8 cellular contexts compared by ENCODE assay signal in genomic region chr1:111620412-111620971, GRCh38. TPM values are rescaled to one million over a fixed set of nuclear protein-coding genes. Genes with fewer than 3 reads are reported as not detected.
DNase-seq lines count a peak whose midpoint lies in the region; ATAC-seq, FAIRE-seq and TF ChIP-seq lines count a peak whose summit lies in the region.

No MANE protein-coding gene starts in this region.

- 0 to 1% methylated on average over 15 of the region's 15 CpGs for WGBS in heart right ventricle, 2 donors
- WGBS in adipose tissue, 3 donors, result 0 to 2% (median 1%) methylated on average over 14 to 15 of the region's 15 CpGs

- peak overlapping the region; percentile 86 to 96 for H3K4me3 Mint-ChIP-seq in stimulated activated naive CD8-positive, alpha-beta T cell treated with anti-CD3 and anti-CD28 coated beads, Interleukin-15, amount 100 ng/mL, for 72 hours

- H3K4me3 ChIP-seq in heart right ventricle, result peak overlapping the region; percentile 70 to 97 (median 89)
- no peak overlapping the region for H3K4me3 ChIP-seq in KMS-11 (IDR thresholded peaks at IDR 0.05; ENCODE audit: insufficient read depth, low read depth, low read length)
- H3K4me3 ChIP-seq in keratinocyte (ENCODE audit: control insufficient read depth in 2 of 3, extremely low read depth in 1 of 3, insufficient read depth in 2 of 3, low read depth in 1 of 3, low read length in 3 of 3), result peak overlapping the region; percentile 73 to 86 (median 82)

- peaks cover 5 to 79% (median 61%) of the 10 kb centered on the region in 9 donors for H3K4me1 ChIP-seq in heart right ventricle
- peaks cover 81% of the 10 kb centered on the region for H3K4me1 ChIP-seq in KMS-11 (ENCODE audit: low read depth, poor library complexity, severe bottlenecking)
- peaks cover 15% of the 10 kb centered on the region for H3K4me1 ChIP-seq in keratinocyte (ENCODE audit: control insufficient read depth, extremely low read depth, insufficient read depth, low read length)

- H3K27me3 ChIP-seq in heart right ventricle, result no peaks in the 10 kb centered on the region
- H3K27me3 ChIP-seq in KMS-11 (ENCODE audit: insufficient read depth, low read depth), result no peaks in the 10 kb centered on the region
- H3K27me3 ChIP-seq in keratinocyte (ENCODE audit: control insufficient read depth, extremely low read depth, insufficient read depth, low read length), result no peaks in the 10 kb centered on the region

- no peak overlapping the region for H2AFZ ChIP-seq in KMS-11 (ENCODE audit: low read depth)
- peak overlapping the region; percentile 76 for H2AFZ ChIP-seq in keratinocyte (ENCODE audit: control insufficient read depth, low read length)

- TF ChIP-seq CTCF in heart right ventricle (IDR thresholded peaks at IDR 0.05) (no peak), KMS-11 (conservative IDR thresholded peaks at IDR 0.05; ENCODE audit: low read depth, low read length) (no peak), keratinocyte (optimal IDR thresholded peaks at IDR 0.05 in 1 of 3, IDR thresholded peaks at IDR 0.05 in 1 of 3, conservative IDR thresholded peaks at IDR 0.05 in 1 of 3; ENCODE audit: extremely low read depth in 1 of 3, insufficient read depth in 2 of 3, low read length in 3 of 3) (no peak)

- no peak for FAIRE-seq in keratinocyte (lab: Jason Lieb, UNC)

- H3K27me3 Mint-ChIP-seq in stimulated activated naive CD8-positive, alpha-beta T cell treated with anti-CD3 and anti-CD28 coated beads, Interleukin-15, amount 100 ng/mL, for 72 hours, result no peaks in the 10 kb centered on the region

- DNase-seq in heart right ventricle (no peak), Right ventricle myocardium superior (no peak), keratinocyte (ENCODE audit: low read depth, low spot score) (no peak)
- no peak for DNase-seq in stimulated activated naive CD8-positive, alpha-beta T cell treated with anti-CD3 and anti-CD28 coated beads, Interleukin-15, amount 100 ng/mL, for 72 hours

- H3K9me3 Mint-ChIP-seq in stimulated activated naive CD8-positive, alpha-beta T cell treated with anti-CD3 and anti-CD28 coated beads, Interleukin-15, amount 100 ng/mL, for 72 hours, result no peaks in the 10 kb centered on the region

- H3K36me3 ChIP-seq in heart right ventricle, result no peaks in the 10 kb centered on the region
- H3K36me3 ChIP-seq in KMS-11 (ENCODE audit: insufficient read depth), result no peaks in the 10 kb centered on the region
- H3K36me3 ChIP-seq in keratinocyte (ENCODE audit: control insufficient read depth in 2 of 2, extremely low read depth in 1 of 2, insufficient read depth in 2 of 2, low read length in 2 of 2), result peaks cover 0 to 3% of the 10 kb centered on the region in 2 experiments

- H3K27ac ChIP-seq in heart right ventricle (peak overlapping the region; percentile 97 to 100 (median 98)), KMS-11 (peak overlapping the region; percentile 68), adipose tissue (ENCODE audit: low read depth, low read length) (peak overlapping the region; percentile 98), keratinocyte (ENCODE audit: control insufficient read depth, insufficient read depth, low read length) (peak overlapping the region; percentile 51)

- ATAC-seq in heart right ventricle (peak in 5 of 8 donors; percentile 18 to 64 (median 52)), Right ventricle myocardium superior (ENCODE audit: poor library complexity) (no peak), HG03135 (IDR thresholded peaks at IDR 0.05; ENCODE audit: unreplicated experiment) (no peak), HG02610 (IDR thresholded peaks at IDR 0.05; ENCODE audit: unreplicated experiment) (no peak)
- ATAC-seq in stimulated activated naive CD8-positive, alpha-beta T cell treated with anti-CD3 and anti-CD28 coated beads, Interleukin-15, amount 100 ng/mL, for 72 hours, result peak; percentile 19

- H3K9ac ChIP-seq in KMS-11 (peak overlapping the region; percentile 71), keratinocyte (ENCODE audit: control insufficient read depth, extremely low read depth, insufficient read depth, low read length) (peak overlapping the region; percentile 78)

- dilution Hi-C loops in keratinocyte (cut with MboI; ENCODE audit: extremely low pct_ligation_motif_present, low sequenced_read_pairs), result no loop called here

- no peaks in the 10 kb centered on the region for H3K9me1 ChIP-seq in keratinocyte (ENCODE audit: control insufficient read depth, extremely low read depth, insufficient read depth, low read length)

- peaks cover 52% of the 10 kb centered on the region for H3K79me2 ChIP-seq in KMS-11 (ENCODE audit: insufficient read depth, low read depth)
- peaks cover 54% of the 10 kb centered on the region for H3K79me2 ChIP-seq in keratinocyte (ENCODE audit: control insufficient read depth, insufficient read depth, low read length)

- intact Hi-C loops in heart right ventricle (cut with DNase I), result loop anchor here in 4 of 10 donors (1.0 to 10.0 kb wide), 3 partner anchors 42 to 108 kb away; no protein-coding TSS in a partner anchor
- intact Hi-C loops in Right ventricle myocardium superior (cut with DNase I), result no loop called here

- H4K20me1 ChIP-seq in KMS-11 (ENCODE audit: insufficient read depth) (no peaks in the 10 kb centered on the region), keratinocyte (ENCODE audit: control insufficient read depth, extremely low read depth, insufficient read depth, low read length) (no peaks in the 10 kb centered on the region)

- H3K27ac Mint-ChIP-seq in stimulated activated naive CD8-positive, alpha-beta T cell treated with anti-CD3 and anti-CD28 coated beads, Interleukin-15, amount 100 ng/mL, for 72 hours, result peak overlapping the region; percentile 71 to 93

- peak overlapping the region; percentile 77 for H3K4me2 ChIP-seq in KMS-11
- peak overlapping the region; percentile 98 for H3K4me2 ChIP-seq in keratinocyte (ENCODE audit: control insufficient read depth, extremely low read depth, insufficient read depth, low read depth, low read length)

- H3K9me3 ChIP-seq in heart right ventricle (no peaks in the 10 kb centered on the region), keratinocyte (ENCODE audit: control insufficient read depth, low read depth, low read length) (no peaks in the 10 kb centered on the region)

- H3K4me1 Mint-ChIP-seq in stimulated activated naive CD8-positive, alpha-beta T cell treated with anti-CD3 and anti-CD28 coated beads, Interleukin-15, amount 100 ng/mL, for 72 hours, result peaks cover 68% of the 10 kb centered on the region

RNA-seq across cellular contexts. Expression of gene RAP1A, which starts 0.9 kb away (rescaled TPM):
- 100 to 1,000 TPM in 6 of 10 donors, 10 to 100 TPM in 4; 83.4 to 120 (median 102) TPM for total RNA-seq in heart right ventricle
- polyA plus RNA-seq in heart right ventricle, result 10 to 100 TPM; 64.2 to 68.4 TPM
- 97.2 TPM for total RNA-seq in Right ventricle myocardium superior
- 100 to 1,000 TPM in 1 of 3 donors, 10 to 100 TPM in 2; 22.9 to 128 (median 57.1) TPM for polyA plus RNA-seq in adipose tissue
- 35.2 to 70.3 TPM (median 43.9 TPM) in 3 replicates for polyA plus RNA-seq in keratinocyte
- polyA plus RNA-seq in keratinocyte (2011; ENCODE audit: low read depth), result 119 TPM
- 56.5 and 106 TPM in 2 replicates for polyA plus RNA-seq in keratinocyte (2011; cell fraction: cytosol; rRNA removed)
- polyA plus RNA-seq in keratinocyte (2011; cell fraction: nucleus; rRNA removed), result 21.5 and 25.7 TPM in 2 replicates
- 50.9 and 55.7 TPM in 2 replicates for polyA plus RNA-seq in keratinocyte (2012; ENCODE audit: low replicate concordance)
- polyA minus RNA-seq in keratinocyte, result 9.2 to 29.5 TPM (median 13.0 TPM) in 3 replicates
- 17.3 TPM for polyA minus RNA-seq in keratinocyte (2011; cell fraction: cytosol; rRNA and poly(A)+ RNA removed)
- 1.7 and 8.6 TPM in 2 replicates for polyA minus RNA-seq in keratinocyte (2011; cell fraction: nucleus; rRNA and poly(A)+ RNA removed)

Comparison
In these comparisons a context has a peak if more than half of its experiments do, and no peak if none do; other contexts are left out.
1. ATAC-seq: peak in heart right ventricle (5 of 8) and stimulated activated naive CD8-positive, alpha-beta T cell treated with anti-CD3 and anti-CD28 coated beads, Interleukin-15, amount 100 ng/mL, for 72 hours (single experiment); none in Right ventricle myocardium superior (single experiment), HG03135 (single experiment) and HG02610 (single experiment).
2. Peak in every context shown above with its lines, with median percentiles within 50 percentile points of each other: H3K27ac ChIP-seq.